ENCODE assay signal across 12 cellular contexts in the genomic region with DNA sequence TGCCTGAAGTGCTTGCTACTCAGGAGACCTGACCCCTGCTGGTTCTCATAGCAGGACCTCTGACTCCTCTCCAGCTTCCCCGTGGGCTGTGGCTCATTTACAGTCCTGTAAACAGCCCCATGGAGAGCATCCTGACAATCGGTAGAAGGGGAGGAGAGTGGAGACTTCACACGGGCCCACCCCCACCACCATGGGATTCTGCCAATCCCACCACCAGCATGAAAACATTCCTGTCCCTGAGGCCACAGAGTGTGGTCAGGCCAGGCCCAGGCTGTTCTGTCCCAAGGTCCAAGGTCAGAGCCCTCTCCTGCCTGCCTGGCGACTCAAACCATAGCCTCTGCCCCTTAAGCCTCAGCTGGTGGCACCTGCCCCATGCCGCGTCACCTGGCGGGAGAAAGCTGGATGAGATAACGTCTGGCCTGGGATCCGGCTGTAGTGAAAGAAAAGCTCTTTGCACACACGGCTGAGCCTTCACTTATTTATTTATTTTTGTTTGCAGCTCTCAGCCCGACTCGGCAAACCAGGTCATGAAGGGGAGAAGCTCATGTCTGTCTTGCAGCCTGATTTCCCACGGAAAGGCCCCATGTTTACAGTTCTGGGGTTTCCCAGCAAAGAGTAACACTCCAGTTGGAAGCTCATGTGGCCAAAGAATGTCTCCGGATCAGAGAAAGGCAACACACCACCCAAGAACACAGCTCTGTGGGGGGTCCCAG.
DNase-seq lines count a peak whose midpoint lies in the region; ATAC-seq and TF ChIP-seq lines count a peak whose summit lies in the region.
"Had no signal": no experiment of that assay in that cellular context is flagged by ENCODE, and none has a peak within 500 bp of the region (broad histone marks: within the 10 kb centered on the region; RNA-seq: fewer than 3 reads in every experiment).

No MANE protein-coding gene starts in this region.

- no peak overlapping the region for H3K18ac ChIP-seq in trophoblast cell (ENCODE audit: low read length)

- H3K79me1 ChIP-seq in trophoblast cell (ENCODE audit: low read length), result peaks cover 9% of the 10 kb centered on the region

- H3K27me3 ChIP-seq in trophoblast cell (ENCODE audit: insufficient read depth, low read length), result no peaks in the 10 kb centered on the region

- H3K4ac ChIP-seq in trophoblast cell (ENCODE audit: low read depth, low read length), result no peak overlapping the region

- H3K23ac ChIP-seq in trophoblast cell (ENCODE audit: low read length), result no peak overlapping the region

- ATAC-seq in GM19395 (IDR thresholded peaks at IDR 0.05; ENCODE audit: unreplicated experiment) (no peak), GM18519 (IDR thresholded peaks at IDR 0.05; ENCODE audit: low FRiP score, unreplicated experiment) (no peak), GM19351 (IDR thresholded peaks at IDR 0.05; ENCODE audit: unreplicated experiment) (no peak)
- ATAC-seq: CD8-positive, alpha-beta T cell; stimulated activated memory B cell treated with anti-CD40 and anti-IgM and Interleukin-4, amounts not matched to agents 10 μg/mL and 1 μg/mL and 100 μg/mL, for 72 hours had no signal

- no peak overlapping the region for H4K12ac ChIP-seq in trophoblast cell (ENCODE audit: low read depth, low read length)

- H3K4me3 ChIP-seq in fibroblast of villous mesenchyme (ENCODE audit: low read depth, low read length) (no peak overlapping the region), trophoblast cell (ENCODE audit: low read depth, low read length) (no peak overlapping the region)

- H2AFZ ChIP-seq in trophoblast cell (ENCODE audit: insufficient read depth, low read length, poor library complexity), result no peak overlapping the region

- H3K4me1 ChIP-seq in trophoblast cell (ENCODE audit: control insufficient read depth in 1 of 2, insufficient read depth in 2 of 2, low read length in 2 of 2), result peaks cover 12 to 32% of the 10 kb centered on the region in 2 experiments

- no peak overlapping the region for H3K14ac ChIP-seq in trophoblast cell (ENCODE audit: low read length)

- H3K27ac ChIP-seq in trophoblast cell (ENCODE audit: low read depth, low read length), result no peak overlapping the region

- no peak overlapping the region for H4K8ac ChIP-seq in trophoblast cell (ENCODE audit: low read depth, low read length)

- H3K79me2 ChIP-seq in trophoblast cell (ENCODE audit: control insufficient read depth, insufficient read depth, low read length, poor library complexity), result no peaks in the 10 kb centered on the region

- DNase-seq in DMS153 treated with DMSO at 0.1 percent for 48 hours (lab: John Stamatoyannopoulos, UW; ENCODE audit: unreplicated experiment), result peak; percentile 74
- peak; percentile 42 for DNase-seq in NCI-H510A (lab: John Stamatoyannopoulos, UW)
- peak; percentile 74 for DNase-seq in fibroblast of villous mesenchyme (ENCODE audit: low read depth)
- no peak for DNase-seq in trophoblast cell
- DNase-seq in NCI-H82 treated with DMSO at 0.1 percent for 48 hours (lab: John Stamatoyannopoulos, UW; ENCODE audit: unreplicated experiment), result no peak
- DNase-seq: activated gamma-delta T cell; CD8-positive, alpha-beta T cell; SW 1271 had no signal

- H3K9me3 ChIP-seq in trophoblast cell (ENCODE audit: insufficient read depth, low read depth, low read length), result no peaks in the 10 kb centered on the region

- WGBS in trophoblast cell (ENCODE audit: extremely low coverage, insufficient coverage, insufficient read length), result no CpG with 5 or more reads among the region's 14 CpGs

- H3K36me3 ChIP-seq in trophoblast cell (ENCODE audit: control insufficient read depth in 1 of 2, insufficient read depth in 2 of 2, low read length in 2 of 2), result no peaks in the 10 kb centered on the region

- H3K4me2 ChIP-seq in trophoblast cell (ENCODE audit: low read length), result no peak overlapping the region

- no peak overlapping the region for H2BK5ac ChIP-seq in trophoblast cell (ENCODE audit: low read depth, low read length, poor library complexity)

- H2BK12ac ChIP-seq in trophoblast cell (ENCODE audit: low read length), result peak overlapping the region; percentile 10

- H4K91ac ChIP-seq in trophoblast cell (ENCODE audit: low read depth, low read length), result no peak overlapping the region

- peak overlapping the region; percentile 1 for H2AK5ac ChIP-seq in trophoblast cell (ENCODE audit: low read length)

- peak; percentile 9 for TF ChIP-seq CTCF in fibroblast of villous mesenchyme (IDR thresholded peaks at IDR 0.05; ENCODE audit: insufficient read depth, low read depth, low read length)

- no peak overlapping the region for H3K9ac ChIP-seq in trophoblast cell (ENCODE audit: low read length)

- H2BK120ac ChIP-seq in trophoblast cell (ENCODE audit: insufficient read depth, low read length, poor library complexity), result peak overlapping the region; percentile 6

Comparison
In these comparisons a context has a peak if more than half of its experiments do, and no peak if none do; other contexts are left out.
1. DNase-seq: peak in DMS153 treated with DMSO at 0.1 percent for 48 hours (single experiment), NCI-H510A (single experiment) and fibroblast of villous mesenchyme (single experiment); none in trophoblast cell (0 of 2) and NCI-H82 treated with DMSO at 0.1 percent for 48 hours (single experiment).